ENCODE assay signal across 13 cellular contexts in the genomic region with DNA sequence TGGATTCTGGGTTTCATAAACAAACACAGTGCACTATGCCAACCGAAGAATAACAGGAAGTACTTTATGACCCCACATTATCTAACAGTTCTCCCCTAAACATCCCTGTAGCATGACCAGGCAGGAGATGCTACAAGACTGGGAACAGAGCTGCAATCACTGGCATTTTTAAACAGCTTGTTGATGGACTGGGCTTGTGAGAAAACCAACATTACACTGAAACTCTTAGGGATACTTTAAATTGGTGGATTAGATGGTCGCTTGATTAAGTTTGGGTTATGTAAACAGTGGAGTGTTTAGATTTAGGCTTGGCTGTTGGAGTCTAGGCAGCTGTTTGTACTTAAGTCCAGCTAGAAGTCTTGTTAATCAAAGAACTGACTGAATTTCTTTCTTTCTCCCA.
DNase-seq lines count a peak whose midpoint lies in the region; ATAC-seq and TF ChIP-seq lines count a peak whose summit lies in the region.
"Had no signal": no experiment of that assay in that cellular context is flagged by ENCODE, and none has a peak within 500 bp of the region (broad histone marks: within the 10 kb centered on the region; RNA-seq: fewer than 3 reads in every experiment).

No MANE protein-coding gene starts in this region.

- ATAC-seq in GM18867 (IDR thresholded peaks at IDR 0.05; ENCODE audit: unreplicated experiment), result no peak
- ATAC-seq: left lobe of liver had no signal

- peak overlapping the region; percentile 77 for H3K4me3 ChIP-seq in SK-N-MC
- H3K4me3 ChIP-seq in kidney epithelial cell (ENCODE audit: low read depth, low read length), result no peak overlapping the region

- H3K4me1 Mint-ChIP-seq in type B pancreatic cell (ENCODE audit: unreplicated experiment), result peaks cover 15% of the 10 kb centered on the region
- H3K4me1 Mint-ChIP-seq: B cell had no signal

- peak overlapping the region; percentile 67 for H3K27ac Mint-ChIP-seq in type B pancreatic cell
- H3K27ac Mint-ChIP-seq: B cell had no signal

- DNase-seq in NOMO-1 treated with DMSO at 0.1 percent for 48 hours (lab: John Stamatoyannopoulos, UW; ENCODE audit: unreplicated experiment), result peak; percentile 31
- DNase-seq in NOMO-1 treated with dmso at 0.1 percent for 144 hours (lab: John Stamatoyannopoulos, UW; ENCODE audit: unreplicated experiment), result no peak
- no peak for DNase-seq in SK-N-MC (ENCODE audit: low read depth, low spot score)
- DNase-seq in kidney epithelial cell (ENCODE audit: low read depth), result peak; percentile 61
- no peak for DNase-seq in type B pancreatic cell (ENCODE audit: extremely low spot score, unreplicated experiment)
- DNase-seq in stimulated activated CD4-positive, alpha-beta T cell treated with anti-CD3 and anti-CD28 coated beads, Interleukin-1b, Interleukin-23, amount 100 ng/mL, for 48 hours, result no peak
- DNase-seq in cerebellum (ENCODE audit: low spot score), result no peak
- DNase-seq: activated CD8-positive, alpha-beta memory T cell treated with anti-CD3 and anti-CD28 coated beads for 24 hours; Karpas-422; NCI-H526 had no signal

- no peaks in the 10 kb centered on the region for H3K36me3 ChIP-seq in SK-N-MC (ENCODE audit: insufficient read depth, low read length)
- no peaks in the 10 kb centered on the region for H3K36me3 ChIP-seq in kidney epithelial cell (ENCODE audit: control insufficient read depth, insufficient read depth, low read length)

- H3K27me3 ChIP-seq in kidney epithelial cell (ENCODE audit: control insufficient read depth, insufficient read depth, low read length), result no peaks in the 10 kb centered on the region

- H3K27me3 Mint-ChIP-seq in type B pancreatic cell, result no peaks in the 10 kb centered on the region
- H3K27me3 Mint-ChIP-seq: B cell had no signal

- no peak overlapping the region for H3K27ac ChIP-seq in SK-N-MC

- TF ChIP-seq CTCF in kidney epithelial cell (IDR thresholded peaks at IDR 0.05; ENCODE audit: insufficient read depth, low read length, poor library complexity, severe bottlenecking), result no peak
- TF ChIP-seq CTCF in type B pancreatic cell (conservative IDR thresholded peaks at IDR 0.05), result no peak

- H3K9me3 ChIP-seq in SK-N-MC (ENCODE audit: low read depth, low read length), result 0 out of 2 replicates have a peak, but pooled peaks cover 4% of the 10 kb centered on the region

- no peaks in the 10 kb centered on the region for H3K36me3 Mint-ChIP-seq in type B pancreatic cell

- H3K9ac ChIP-seq in SK-N-MC (ENCODE audit: insufficient read length), result no peak overlapping the region

- H3K4me3 Mint-ChIP-seq in type B pancreatic cell, result peak overlapping the region; percentile 24
- H3K4me3 Mint-ChIP-seq: B cell had no signal

- H3K9me3 Mint-ChIP-seq in type B pancreatic cell, result peaks cover 10% of the 10 kb centered on the region

Comparison
In these comparisons a context has a peak if more than half of its experiments do, and no peak if none do; other contexts are left out.
1. DNase-seq: peak in NOMO-1 treated with DMSO at 0.1 percent for 48 hours (single experiment) and kidney epithelial cell (single experiment); none in NOMO-1 treated with dmso at 0.1 percent for 144 hours (single experiment), SK-N-MC (single experiment), type B pancreatic cell (single experiment), stimulated activated CD4-positive, alpha-beta T cell treated with anti-CD3 and anti-CD28 coated beads, Interleukin-1b, Interleukin-23, amount 100 ng/mL, for 48 hours (single experiment) and cerebellum (single experiment).